In the genomic region with DNA sequence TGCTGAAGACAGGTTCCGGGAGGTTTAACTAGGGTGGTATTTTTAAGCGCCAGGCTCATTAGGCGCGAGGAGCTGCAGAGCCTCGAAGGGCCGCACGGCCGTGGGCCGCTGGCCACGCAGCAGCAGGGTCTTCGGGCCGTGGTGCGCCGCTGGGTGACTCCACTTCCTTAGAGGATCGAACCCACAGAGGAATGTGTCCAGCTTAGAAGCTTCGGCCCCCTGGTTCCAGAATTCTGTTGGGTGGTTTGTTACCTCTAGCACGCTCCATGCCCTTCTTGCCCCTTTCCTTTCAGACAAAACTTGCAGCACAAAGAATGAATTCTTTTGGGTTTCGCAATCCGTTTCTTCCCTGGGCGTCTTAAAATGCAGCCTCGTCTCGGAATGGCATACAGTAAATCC, we compare ENCODE assay signal across 8 cellular contexts. TPM values are rescaled to one million over a fixed set of nuclear protein-coding genes. Genes with fewer than 3 reads are reported as not detected.
DNase-seq lines count a peak whose midpoint lies in the region; ATAC-seq and TF ChIP-seq lines count a peak whose summit lies in the region.

No MANE protein-coding gene starts in this region.

- no peaks in the 10 kb centered on the region for H3K27me3 Mint-ChIP-seq in activated CD4-positive, alpha-beta T cell treated with anti-CD3 and anti-CD28 coated beads, Interleukin-2, amount 10 ng/mL, durations not matched to agents 7 days and 5 days

- DNase-seq in activated CD4-positive, alpha-beta T cell treated with anti-CD3 and anti-CD28 coated beads, Interleukin-2, amount 10 ng/mL, durations not matched to agents 7 days and 5 days = no peak
- no peak for DNase-seq in activated CD4-positive, alpha-beta T cell treated with anti-CD3 and anti-CD28 coated beads for 1 hour
- DNase-seq in NOMO-1 treated with DMSO at 0.1 percent for 48 hours (lab: John Stamatoyannopoulos, UW; ENCODE audit: unreplicated experiment) = peak; percentile 46
- DNase-seq in dedifferentiated amniotic fluid mesenchymal stem cell (ENCODE audit: extremely low spot score) = peak; percentile 50
- peak; percentile 32 for DNase-seq in lung (ENCODE audit: low spot score)
- DNase-seq in testis = peak; percentile 56
- no peak for DNase-seq in NCI-H1048 (lab: John Stamatoyannopoulos, UW)

- H3K9me3 Mint-ChIP-seq in activated CD4-positive, alpha-beta T cell treated with anti-CD3 and anti-CD28 coated beads, Interleukin-2, amount 10 ng/mL, durations not matched to agents 7 days and 5 days = no peaks in the 10 kb centered on the region

- H3K4me1 Mint-ChIP-seq in activated CD4-positive, alpha-beta T cell treated with anti-CD3 and anti-CD28 coated beads, Interleukin-2, amount 10 ng/mL, durations not matched to agents 7 days and 5 days = peaks cover 36% of the 10 kb centered on the region

- no peak for TF ChIP-seq POLR2A in testis (IDR thresholded peaks at IDR 0.05)

- intact Hi-C loops in testis (cut with DNase I; ENCODE audit: low total_unique reads) = loop anchor here (10.0 kb wide), 1 partner anchor 105 kb away; no protein-coding TSS in a partner anchor

- H3K36me3 ChIP-seq in lung (ENCODE audit: control insufficient read depth in 2 of 2, insufficient read depth in 2 of 2, low read length in 2 of 2) = peaks cover 2 to 5% of the 10 kb centered on the region in 2 donors
- no peaks in the 10 kb centered on the region for H3K36me3 ChIP-seq in testis (ENCODE audit: low read depth, missing control alignments)

- 4 to 6% methylated on average over 22 of the region's 22 CpGs for WGBS in lung, 2 donors
- 1 to 6% methylated on average over 21 to 22 of the region's 22 CpGs for WGBS in testis, 2 donors

- peak overlapping the region; percentile 89 for H3K4me3 Mint-ChIP-seq in activated CD4-positive, alpha-beta T cell treated with anti-CD3 and anti-CD28 coated beads, Interleukin-2, amount 10 ng/mL, durations not matched to agents 7 days and 5 days

- CTCF ChIA-PET in activated CD4-positive, alpha-beta T cell treated with anti-CD3 and anti-CD28 coated beads, Interleukin-2, amount 10 ng/mL, durations not matched to agents 7 days and 5 days (lab: Charles Lee) = interaction anchor here (1.0 to 1.6 kb wide), 9 partner anchors 44 to 112 kb away, joined by 3 to 10 read pairs (median 3); partner anchors contain the start of gene OSBP

- H3K27ac Mint-ChIP-seq in activated CD4-positive, alpha-beta T cell treated with anti-CD3 and anti-CD28 coated beads, Interleukin-2, amount 10 ng/mL, durations not matched to agents 7 days and 5 days = peak overlapping the region; percentile 98

- TF ChIP-seq CTCF in lung (IDR thresholded peaks at IDR 0.05; ENCODE audit: control extremely low read depth, extremely low read depth) (no peak), testis (IDR thresholded peaks at IDR 0.05) (no peak)

- peak overlapping the region; percentile 67 for H3K4me3 ChIP-seq in lung
- peak overlapping the region; percentile 94 to 95 for H3K4me3 ChIP-seq in testis

- POLR2A ChIA-PET in activated CD4-positive, alpha-beta T cell treated with anti-CD3 and anti-CD28 coated beads, Interleukin-2, amount 10 ng/mL, durations not matched to agents 7 days and 5 days (lab: Charles Lee) = interaction anchor here (0.6 kb wide), 1 partner anchor 54 kb away, joined by 4 read pairs; no protein-coding TSS in a partner anchor

- H3K4me1 ChIP-seq in lung (ENCODE audit: control insufficient read depth in 2 of 2, insufficient read depth in 2 of 2, low read length in 2 of 2) (peaks cover 0 to 7% of the 10 kb centered on the region in 2 donors), testis (peaks cover 9% of the 10 kb centered on the region)

- peaks cover 23% of the 10 kb centered on the region for H3K36me3 Mint-ChIP-seq in activated CD4-positive, alpha-beta T cell treated with anti-CD3 and anti-CD28 coated beads, Interleukin-2, amount 10 ng/mL, durations not matched to agents 7 days and 5 days (ENCODE audit: low read depth)

- H3K9me3 ChIP-seq in lung (ENCODE audit: control insufficient read depth in 2 of 2, insufficient read depth in 1 of 2, low read length in 1 of 2) (no peaks in the 10 kb centered on the region), testis (no peaks in the 10 kb centered on the region)

- ATAC-seq in lung (ENCODE audit: insufficient read depth, low FRiP score) = peak; percentile 6
- ATAC-seq in HG03439 (IDR thresholded peaks at IDR 0.05; ENCODE audit: unreplicated experiment) = no peak

- H3K27me3 ChIP-seq in lung (ENCODE audit: control insufficient read depth, insufficient read depth) (no peaks in the 10 kb centered on the region), testis (no peaks in the 10 kb centered on the region)

- H3K27ac ChIP-seq in lung (ENCODE audit: low read depth in 1 of 2, low read length in 1 of 2) (peak overlapping the region; percentile 96 to 98), testis (peak overlapping the region; percentile 95 to 98)

RNA-seq across cellular contexts. Expression of gene PATL1, which starts 0.8 kb away (rescaled TPM):
- total RNA-seq in activated CD4-positive, alpha-beta T cell treated with anti-CD3 and anti-CD28 coated beads, Interleukin-2, amount 10 ng/mL, durations not matched to agents 7 days and 5 days = 10 to 100 TPM; 47.2 to 59.6 TPM
- 10 to 100 TPM; 23.1 to 29.3 TPM for total RNA-seq in lung
- 10 to 100 TPM; 12.8 to 28.8 TPM for polyA plus RNA-seq in lung
- 10 to 100 TPM; 22.5 to 24.0 TPM for total RNA-seq in testis
- 25.4 TPM for polyA plus RNA-seq in testis (ENCODE audit: insufficient read depth, low read depth, low replicate concordance)

RNA-seq across cellular contexts. Expression of gene OR10V1, which starts 44.0 kb away (rescaled TPM):
- total RNA-seq in activated CD4-positive, alpha-beta T cell treated with anti-CD3 and anti-CD28 coated beads, Interleukin-2, amount 10 ng/mL, durations not matched to agents 7 days and 5 days = not detected
- total RNA-seq in lung = not detected
- polyA plus RNA-seq in lung = not detected
- under 1 TPM in 1 of 2 donors, not detected in 1; 0.39 TPM for total RNA-seq in testis
- polyA plus RNA-seq in testis (ENCODE audit: insufficient read depth, low read depth, low replicate concordance) = not detected

RNA-seq across cellular contexts. Expression of gene OSBP, which starts 54.0 kb away (rescaled TPM):
- 10 to 100 TPM; 36.4 to 43.6 TPM for total RNA-seq in activated CD4-positive, alpha-beta T cell treated with anti-CD3 and anti-CD28 coated beads, Interleukin-2, amount 10 ng/mL, durations not matched to agents 7 days and 5 days
- total RNA-seq in lung (10 to 100 TPM; 39.1 to 41.9 TPM), testis (10 to 100 TPM; 49.2 to 63.1 TPM)
- polyA plus RNA-seq in lung (10 to 100 TPM; 12.0 to 21.2 TPM), testis (ENCODE audit: insufficient read depth, low read depth, low replicate concordance) (45.0 TPM)

Comparison
In these comparisons a context has a peak if more than half of its experiments do, and no peak if none do; other contexts are left out.
1. DNase-seq: peak in NOMO-1 treated with DMSO at 0.1 percent for 48 hours (single experiment), dedifferentiated amniotic fluid mesenchymal stem cell (single experiment), lung (single experiment) and testis (single experiment); none in activated CD4-positive, alpha-beta T cell treated with anti-CD3 and anti-CD28 coated beads, Interleukin-2, amount 10 ng/mL, durations not matched to agents 7 days and 5 days (single experiment), activated CD4-positive, alpha-beta T cell treated with anti-CD3 and anti-CD28 coated beads for 1 hour (single experiment) and NCI-H1048 (single experiment).